ENCODE assay signal across 12 cellular contexts in genomic region chr1:9874412-9874811, GRCh38. TPM values are rescaled to one million over a fixed set of nuclear protein-coding genes. Genes with fewer than 3 reads are reported as not detected.
DNase-seq lines count a peak whose midpoint lies in the region; ATAC-seq and TF ChIP-seq lines count a peak whose summit lies in the region.
"Had no signal": no experiment of that assay in that cellular context is flagged by ENCODE, and none has a peak within 500 bp of the region (broad histone marks: within the 10 kb centered on the region; RNA-seq: fewer than 3 reads in every experiment).

No MANE protein-coding gene starts in this region.

- peak; percentile 10 to 11 for ATAC-seq in activated T-cell treated with anti-CD3 and anti-CD28 coated beads, Interleukin-2, amount 50 U/mL, for 72 hours (replicated peaks in 1 of 2)
- ATAC-seq in activated T-cell treated with anti-CD3 and anti-CD28 coated beads, Interleukin-2, amount 50 U/mL, for 4 hours, result no peak
- peak; percentile 25 for ATAC-seq in activated CD8-positive, alpha-beta T cell treated with anti-CD3 and anti-CD28 coated beads for 36 hours
- ATAC-seq in GM18868 (IDR thresholded peaks at IDR 0.05; ENCODE audit: unreplicated experiment), result no peak

- POLR2A ChIA-PET in activated CD8-positive, alpha-beta T cell treated with anti-CD3 and anti-CD28 coated beads for 36 hours (lab: Charles Lee), result interaction anchor here (1.0 to 1.6 kb wide), 3 partner anchors 9 to 90 kb away, joined by 3 read pairs; no protein-coding TSS in a partner anchor

- 56 to 76% methylated on average over 2 to 3 of the region's 3 CpGs for WGBS in esophagus squamous epithelium, 2 donors

- H3K9me3 Mint-ChIP-seq in activated T-cell treated with anti-CD3 and anti-CD28 coated beads, Interleukin-2, amount 50 U/mL, for 72 hours, result no peaks in the 10 kb centered on the region
- H3K9me3 Mint-ChIP-seq in activated T-cell treated with anti-CD3 and anti-CD28 coated beads, Interleukin-2, amount 50 U/mL, for 4 hours, result no peaks in the 10 kb centered on the region
- H3K9me3 Mint-ChIP-seq in activated CD8-positive, alpha-beta T cell treated with anti-CD3 and anti-CD28 coated beads for 36 hours, result no peaks in the 10 kb centered on the region
- H3K9me3 Mint-ChIP-seq: activated naive CD4-positive, alpha-beta T cell treated with anti-CD3 and anti-CD28 coated beads, Interleukin-2, amount 50 U/mL, for 24 hours; activated T-helper 2 cell treated with anti-CD3 and anti-CD28 coated beads, Interferon-gamma antibody, Interleukin-2, Interleukin-4, amounts not matched to agents 10 μg/mL and 5 μg/mL and 100 μg/mL, durations not matched to agents 14 hours and 24 hours and 36 hours; stimulated activated naive B cell treated with anti-CD40 and anti-IgM and Interleukin-4, amounts not matched to agents 10 μg/mL and 1 μg/mL and 100 μg/mL, for 72 hours had no signal

- peaks cover 37 to 99% (median 49%) of the 10 kb centered on the region in 3 donors for H3K4me1 ChIP-seq in esophagus squamous epithelium

- no peak overlapping the region for H3K4me3 ChIP-seq in esophagus squamous epithelium

- H3K27ac Mint-ChIP-seq in activated T-cell treated with anti-CD3 and anti-CD28 coated beads, Interleukin-2, amount 50 U/mL, for 72 hours, result no peak overlapping the region
- no peak overlapping the region for H3K27ac Mint-ChIP-seq in activated CD8-positive, alpha-beta T cell treated with anti-CD3 and anti-CD28 coated beads for 36 hours
- H3K27ac Mint-ChIP-seq: activated naive CD4-positive, alpha-beta T cell treated with anti-CD3 and anti-CD28 coated beads, Interleukin-2, amount 50 U/mL, for 24 hours; activated T-helper 2 cell treated with anti-CD3 and anti-CD28 coated beads, Interferon-gamma antibody, Interleukin-2, Interleukin-4, amounts not matched to agents 10 μg/mL and 5 μg/mL and 100 μg/mL, durations not matched to agents 14 hours and 24 hours and 36 hours had no signal

- H3K9me3 ChIP-seq in esophagus squamous epithelium, result no peaks in the 10 kb centered on the region

- intact Hi-C loops in activated CD8-positive, alpha-beta T cell treated with anti-CD3 and anti-CD28 coated beads for 36 hours (cut with micrococcal nuclease), result loop anchor here (2.0 to 10.0 kb wide), 2 partner anchors 68 to 160 kb away; partner anchors contain the start of genes LZIC, NMNAT1 and UBE4B
- intact Hi-C loops in esophagus squamous epithelium (cut with DNase I), result no loop called here

- H3K36me3 ChIP-seq in esophagus squamous epithelium, result peaks cover 0 to 26% (median 12%) of the 10 kb centered on the region in 3 donors

- no peaks in the 10 kb centered on the region for H3K27me3 Mint-ChIP-seq in activated T-cell treated with anti-CD3 and anti-CD28 coated beads, Interleukin-2, amount 50 U/mL, for 72 hours (ENCODE audit: low read depth)
- no peaks in the 10 kb centered on the region for H3K27me3 Mint-ChIP-seq in activated T-cell treated with anti-CD3 and anti-CD28 coated beads, Interleukin-2, amount 50 U/mL, for 4 hours (ENCODE audit: low read depth)
- no peaks in the 10 kb centered on the region for H3K27me3 Mint-ChIP-seq in activated CD8-positive, alpha-beta T cell treated with anti-CD3 and anti-CD28 coated beads for 36 hours
- H3K27me3 Mint-ChIP-seq: activated naive CD4-positive, alpha-beta T cell treated with anti-CD3 and anti-CD28 coated beads, Interleukin-2, amount 50 U/mL, for 24 hours; stimulated activated naive B cell treated with anti-CD40 and anti-IgM and Interleukin-4, amounts not matched to agents 10 μg/mL and 1 μg/mL and 100 μg/mL, for 72 hours had no signal

- no peaks in the 10 kb centered on the region for H3K27me3 ChIP-seq in esophagus squamous epithelium
- H3K27me3 ChIP-seq: foreskin keratinocyte had no signal

- CTCF ChIA-PET in activated CD8-positive, alpha-beta T cell treated with anti-CD3 and anti-CD28 coated beads for 36 hours (lab: Charles Lee), result interaction anchor here (0.6 to 13.0 kb wide), 30 partner anchors 8 to 376 kb away, joined by 3 to 273 read pairs (median 4); partner anchors contain the start of genes CTNNBIP1, LZIC and NMNAT1

- H3K4me3 Mint-ChIP-seq in activated T-cell treated with anti-CD3 and anti-CD28 coated beads, Interleukin-2, amount 50 U/mL, for 72 hours, result no peak overlapping the region
- no peak overlapping the region for H3K4me3 Mint-ChIP-seq in activated T-cell treated with anti-CD3 and anti-CD28 coated beads, Interleukin-2, amount 50 U/mL, for 4 hours
- no peak overlapping the region for H3K4me3 Mint-ChIP-seq in activated CD8-positive, alpha-beta T cell treated with anti-CD3 and anti-CD28 coated beads for 36 hours
- H3K4me3 Mint-ChIP-seq: activated naive CD4-positive, alpha-beta T cell treated with anti-CD3 and anti-CD28 coated beads, Interleukin-2, amount 50 U/mL, for 24 hours had no signal

- no peak for DNase-seq in activated T-cell treated with anti-CD3 and anti-CD28 coated beads, Interleukin-2, amount 50 U/mL, for 72 hours
- no peak for DNase-seq in activated T-cell treated with anti-CD3 and anti-CD28 coated beads, Interleukin-2, amount 50 U/mL, for 4 hours
- no peak for DNase-seq in activated CD8-positive, alpha-beta T cell treated with anti-CD3 and anti-CD28 coated beads for 36 hours
- DNase-seq in esophagus squamous epithelium (lab: John Stamatoyannopoulos, UW), result no peak
- DNase-seq in substantia nigra (lab: John Stamatoyannopoulos, UW), result no peak
- no peak for DNase-seq in NCI-H526 treated with DMSO at 0.1 percent for 48 hours (lab: John Stamatoyannopoulos, UW)
- DNase-seq in NCI-H1417 treated with DMSO at 0.1 percent for 48 hours (lab: John Stamatoyannopoulos, UW), result no peak
- DNase-seq: foreskin keratinocyte had no signal

- no peak for TF ChIP-seq CTCF in activated CD8-positive, alpha-beta T cell treated with anti-CD3 and anti-CD28 coated beads for 36 hours (IDR thresholded peaks at IDR 0.05)
- no peak for TF ChIP-seq CTCF in esophagus squamous epithelium (IDR thresholded peaks at IDR 0.05)

- TF ChIP-seq POLR2A in esophagus squamous epithelium (IDR thresholded peaks at IDR 0.05), result no peak

- peak overlapping the region in 3 of 4 donors; percentile 4 to 89 (median 84) for H3K27ac ChIP-seq in esophagus squamous epithelium
- H3K27ac ChIP-seq in substantia nigra (ENCODE audit: low read depth, low read length, poor library complexity, severe bottlenecking), result peak overlapping the region; percentile 64
- H3K27ac ChIP-seq: foreskin keratinocyte had no signal

- peaks cover 7% of the 10 kb centered on the region for H3K4me1 Mint-ChIP-seq in activated T-cell treated with anti-CD3 and anti-CD28 coated beads, Interleukin-2, amount 50 U/mL, for 72 hours (ENCODE audit: low read depth)
- H3K4me1 Mint-ChIP-seq in activated T-cell treated with anti-CD3 and anti-CD28 coated beads, Interleukin-2, amount 50 U/mL, for 4 hours (ENCODE audit: low read depth), result peaks cover 4% of the 10 kb centered on the region
- H3K4me1 Mint-ChIP-seq in activated CD8-positive, alpha-beta T cell treated with anti-CD3 and anti-CD28 coated beads for 36 hours (ENCODE audit: low read depth), result peaks cover 4% of the 10 kb centered on the region

- H3K36me3 Mint-ChIP-seq in activated T-cell treated with anti-CD3 and anti-CD28 coated beads, Interleukin-2, amount 50 U/mL, for 72 hours (ENCODE audit: insufficient read depth in 2 of 2), result no peaks in the 10 kb centered on the region
- H3K36me3 Mint-ChIP-seq in activated T-cell treated with anti-CD3 and anti-CD28 coated beads, Interleukin-2, amount 50 U/mL, for 4 hours (ENCODE audit: insufficient read depth), result no peaks in the 10 kb centered on the region
- no peaks in the 10 kb centered on the region for H3K36me3 Mint-ChIP-seq in activated CD8-positive, alpha-beta T cell treated with anti-CD3 and anti-CD28 coated beads for 36 hours (ENCODE audit: low read depth)
- H3K36me3 Mint-ChIP-seq: activated naive CD4-positive, alpha-beta T cell treated with anti-CD3 and anti-CD28 coated beads, Interleukin-2, amount 50 U/mL, for 24 hours; stimulated activated naive B cell treated with anti-CD40 and anti-IgM and Interleukin-4, amounts not matched to agents 10 μg/mL and 1 μg/mL and 100 μg/mL, for 72 hours had no signal

RNA-seq across cellular contexts. Expression of gene CTNNBIP1, which starts 35.7 kb away (rescaled TPM):
- total RNA-seq in activated T-cell treated with anti-CD3 and anti-CD28 coated beads, Interleukin-2, amount 50 U/mL, for 72 hours, result 10 to 100 TPM; 16.3 to 21.6 TPM
- 1 to 10 TPM; 4.2 to 5.2 (median 4.7) TPM for total RNA-seq in activated T-cell treated with anti-CD3 and anti-CD28 coated beads, Interleukin-2, amount 50 U/mL, for 4 hours
- total RNA-seq in activated CD8-positive, alpha-beta T cell treated with anti-CD3 and anti-CD28 coated beads for 36 hours, result 1 to 10 TPM; 9.0 to 9.6 TPM
- 100 to 1,000 TPM in 2 of 4 donors, 10 to 100 TPM in 2; 76.1 to 186 (median 118) TPM for total RNA-seq in esophagus squamous epithelium

RNA-seq across cellular contexts. Expression of gene CLSTN1, which starts 50.6 kb away (rescaled TPM):
- 10 to 100 TPM; 31.7 to 34.1 TPM for total RNA-seq in activated T-cell treated with anti-CD3 and anti-CD28 coated beads, Interleukin-2, amount 50 U/mL, for 72 hours
- 10 to 100 TPM; 34.4 to 38.5 (median 34.6) TPM for total RNA-seq in activated T-cell treated with anti-CD3 and anti-CD28 coated beads, Interleukin-2, amount 50 U/mL, for 4 hours
- total RNA-seq in activated CD8-positive, alpha-beta T cell treated with anti-CD3 and anti-CD28 coated beads for 36 hours, result 10 to 100 TPM; 29.3 to 29.9 TPM
- 10 to 100 TPM; 57.3 to 68.4 (median 65.3) TPM for total RNA-seq in esophagus squamous epithelium

Comparison
In these comparisons a context has a peak if more than half of its experiments do, and no peak if none do; other contexts are left out.
1. ATAC-seq: peak in activated T-cell treated with anti-CD3 and anti-CD28 coated beads, Interleukin-2, amount 50 U/mL, for 72 hours (2 of 2) and activated CD8-positive, alpha-beta T cell treated with anti-CD3 and anti-CD28 coated beads for 36 hours (single experiment); none in activated T-cell treated with anti-CD3 and anti-CD28 coated beads, Interleukin-2, amount 50 U/mL, for 4 hours (0 of 2) and GM18868 (single experiment).